Comparison of ENCODE assay signal across 13 cellular contexts in the genomic region with DNA sequence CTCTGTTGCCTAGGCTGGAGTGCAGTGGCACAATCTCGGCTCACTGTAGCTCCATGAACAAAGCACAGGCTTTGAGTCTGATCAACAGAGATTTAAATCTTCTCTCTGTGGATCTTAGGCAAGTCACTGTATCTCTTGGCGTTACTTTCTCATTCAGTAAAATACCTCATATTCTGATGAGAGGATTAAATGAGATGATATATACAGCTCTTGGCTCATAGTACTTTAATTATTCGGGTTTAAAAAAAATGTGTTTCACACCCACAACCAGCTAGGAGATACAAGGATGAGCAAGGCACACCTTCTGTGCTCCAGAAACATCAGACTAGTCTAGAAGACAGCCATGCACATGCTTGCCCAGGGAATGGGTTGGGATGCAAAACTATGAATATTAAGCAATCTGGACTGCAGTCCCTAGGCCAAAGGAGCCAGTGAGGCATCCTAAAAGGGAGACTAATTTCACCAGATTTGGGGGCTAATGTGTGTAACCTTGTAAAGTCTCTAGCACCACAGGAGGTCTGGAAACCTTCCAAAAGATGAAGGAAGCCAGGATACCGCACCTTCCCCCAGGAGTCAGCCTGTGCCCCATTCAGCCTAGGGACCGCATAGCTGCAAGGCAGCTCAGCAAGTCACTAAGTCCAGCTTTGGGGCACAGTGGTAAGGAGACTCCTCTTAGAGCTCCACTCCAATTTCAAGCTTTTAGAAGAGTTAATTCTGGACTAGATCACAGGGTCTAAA. TPM values are rescaled to one million over a fixed set of nuclear protein-coding genes. Genes with fewer than 3 reads are reported as not detected.
A peak's percentile ranks its signal among the peaks of the same experiment; 100 is the strongest.
DNase-seq lines count a peak whose midpoint lies in the region; ATAC-seq and TF ChIP-seq lines count a peak whose summit lies in the region.
"Had no signal": no experiment of that assay in that cellular context is flagged by ENCODE, and none has a peak within 500 bp of the region (broad histone marks: within the 10 kb centered on the region; RNA-seq: fewer than 3 reads in every experiment).

No MANE protein-coding gene starts in this region.

- H3K9me3 ChIP-seq in MG63 = no peaks in the 10 kb centered on the region
- no peaks in the 10 kb centered on the region for H3K9me3 ChIP-seq in neural cell (ENCODE audit: low read length)
- H3K9me3 ChIP-seq in tibial nerve = no peaks in the 10 kb centered on the region
- H3K9me3 ChIP-seq: spleen had no signal

- WGBS in tibial nerve, 2 donors = 80 to 87% methylated on average over 5 of the region's 5 CpGs

- H3F3A ChIP-seq in neural cell (ENCODE audit: insufficient read depth, low read length, poor library complexity, severe bottlenecking) = no peaks in the 10 kb centered on the region

- TF ChIP-seq EP300 in neural cell (conservative IDR thresholded peaks at IDR 0.05; ENCODE audit: poor library complexity, severe bottlenecking) (no peak), tibial nerve (IDR thresholded peaks at IDR 0.05) (no peak)

- DNase-seq in DMS 273 (lab: John Stamatoyannopoulos, UW; ENCODE audit: unreplicated experiment) (peak; percentile 47), DMS 273 treated with DMSO at 0.1 percent for 48 hours (lab: John Stamatoyannopoulos, UW) (no peak), MG63 (peak; percentile 14), cerebellum (ENCODE audit: low spot score) (peak; percentile 12), NCI-H128 (lab: John Stamatoyannopoulos, UW; ENCODE audit: unreplicated experiment) (no peak), tibial nerve (ENCODE audit: low spot score in 2 of 2) (no peak)
- DNase-seq: activated CD4-positive, alpha-beta T cell treated with anti-CD3 and anti-CD28 coated beads for 1 hour; NCI-H345; spleen had no signal

- ATAC-seq in HG03378 (IDR thresholded peaks at IDR 0.05; ENCODE audit: unreplicated experiment) = no peak
- ATAC-seq: K562 had no signal

- no peak for TF ChIP-seq RAD21 in neural cell (conservative IDR thresholded peaks at IDR 0.05)

- H3K4me2 ChIP-seq in neural cell (ENCODE audit: low read length) = no peak overlapping the region

- H3K4me3 ChIP-seq in MG63 = no peak overlapping the region
- peak overlapping the region; percentile 97 for H3K4me3 ChIP-seq in neural cell (ENCODE audit: low read length)
- no peak overlapping the region for H3K4me3 ChIP-seq in tibial nerve
- H3K4me3 ChIP-seq: K562 had no signal

- no peak overlapping the region for H3K27ac ChIP-seq in neural cell (ENCODE audit: low read length)
- no peak overlapping the region for H3K27ac ChIP-seq in tibial nerve
- H3K27ac ChIP-seq: 22Rv1 had no signal

- H2AFZ ChIP-seq in neural cell (ENCODE audit: low read depth, low read length) = no peak overlapping the region

- no peaks in the 10 kb centered on the region for H3K9me2 ChIP-seq in neural cell (ENCODE audit: insufficient read depth, low read length)

- H3K9ac ChIP-seq in neural cell (ENCODE audit: low read length) = no peak overlapping the region

- no peaks in the 10 kb centered on the region for H4K20me1 ChIP-seq in neural cell (ENCODE audit: insufficient read depth)

- H3K36me3 ChIP-seq in MG63 = peaks cover 23% of the 10 kb centered on the region
- H3K36me3 ChIP-seq in neural cell (ENCODE audit: insufficient read depth, low read length) = no peaks in the 10 kb centered on the region
- peaks cover 0 to 6% (median 0%) of the 10 kb centered on the region in 3 donors for H3K36me3 ChIP-seq in tibial nerve

- no peak for TF ChIP-seq CTCF in neural cell (IDR thresholded peaks at IDR 0.05; ENCODE audit: poor library complexity, severe bottlenecking)
- TF ChIP-seq CTCF in tibial nerve (IDR thresholded peaks at IDR 0.05) = no peak

- H3K79me2 ChIP-seq in neural cell (replicated peaks; ENCODE audit: insufficient read depth, low read length) = peaks cover 33% of the 10 kb centered on the region

- peaks cover 0 to 32% (median 16%) of the 10 kb centered on the region in 4 donors for H3K4me1 ChIP-seq in tibial nerve

- TF ChIP-seq POLR2A in tibial nerve (IDR thresholded peaks at IDR 0.05) = no peak

- H3K27me3 ChIP-seq in MG63 = no peaks in the 10 kb centered on the region
- no peaks in the 10 kb centered on the region for H3K27me3 ChIP-seq in neural cell (ENCODE audit: insufficient read depth, low read depth, low read length)
- no peaks in the 10 kb centered on the region for H3K27me3 ChIP-seq in tibial nerve
- H3K27me3 ChIP-seq: spleen had no signal

TF ChIP-seq in neural cell, 6 proteins besides CTCF, POLR2A, EP300 and RAD21:
- TF ChIP-seq POLR2AphosphoS5 (IDR thresholded peaks at IDR 0.05) (no peak), MXI1 (conservative IDR thresholded peaks at IDR 0.05; ENCODE audit: poor library complexity, severe bottlenecking) (no peak), REST (IDR thresholded peaks at IDR 0.05; ENCODE audit: borderline replicate concordance) (no peak), TAF1 (IDR thresholded peaks at IDR 0.05; ENCODE audit: low read depth) (no peak), SMC3 (conservative IDR thresholded peaks at IDR 0.05; ENCODE audit: poor library complexity) (no peak), EZH2 (IDR thresholded peaks at IDR 0.05; ENCODE audit: borderline replicate concordance, insufficient read depth, low read length, poor library complexity, severe bottlenecking) (no peak)

RNA-seq across cellular contexts. Expression of gene VPS36, which starts 2.5 kb away (rescaled TPM):
- 9.7 and 18.2 TPM in 2 replicates for total RNA-seq in MG63 (2014; rRNA removed; shearing (Covaris generic); ENCODE audit: low replicate concordance)
- total RNA-seq in cerebellum = 67.9 TPM
- polyA plus RNA-seq in neural cell = 85.4 and 92.6 TPM in 2 replicates
- 78.2 and 100 TPM in 2 replicates for polyA minus RNA-seq in neural cell
- 10 to 100 TPM; 42.6 to 57.6 (median 48.8) TPM for total RNA-seq in tibial nerve

RNA-seq across cellular contexts. Expression of gene CKAP2, which starts 7.3 kb away (rescaled TPM):
- 42.1 and 52.3 TPM in 2 replicates for total RNA-seq in MG63 (2014; rRNA removed; shearing (Covaris generic); ENCODE audit: low replicate concordance)
- total RNA-seq in cerebellum = 39.1 TPM
- 15.9 and 19.1 TPM in 2 replicates for polyA plus RNA-seq in neural cell
- polyA minus RNA-seq in neural cell = 22.6 and 26.9 TPM in 2 replicates
- total RNA-seq in tibial nerve = 10 to 100 TPM in 1 of 4 donors, 1 to 10 TPM in 3; 6.6 to 12.3 (median 7.4) TPM

RNA-seq across cellular contexts. Expression of gene THSD1, which starts 42.0 kb away (rescaled TPM):
- 11.3 and 17.9 TPM in 2 replicates for total RNA-seq in MG63 (2014; rRNA removed; shearing (Covaris generic); ENCODE audit: low replicate concordance)
- 8.3 TPM for total RNA-seq in cerebellum
- 2.3 and 3.8 TPM in 2 replicates for polyA plus RNA-seq in neural cell
- 4.6 and 5.0 TPM in 2 replicates for polyA minus RNA-seq in neural cell
- 10 to 100 TPM in 1 of 4 donors, 1 to 10 TPM in 3; 6.1 to 10.5 (median 7.8) TPM for total RNA-seq in tibial nerve

Comparison
In these comparisons a context has a peak if more than half of its experiments do, and no peak if none do; other contexts are left out.
1. DNase-seq: peak in DMS 273 (single experiment), MG63 (single experiment) and cerebellum (single experiment); none in DMS 273 treated with DMSO at 0.1 percent for 48 hours (single experiment), NCI-H128 (single experiment) and tibial nerve (0 of 2).